In genomic region chr21:35051287-35051818, GRCh38 we compare ENCODE assay signal across 8 cellular contexts. TPM values are rescaled to one million over a fixed set of nuclear protein-coding genes. Genes with fewer than 3 reads are reported as not detected.
DNase-seq lines count a peak whose midpoint lies in the region; ATAC-seq, FAIRE-seq and TF ChIP-seq lines count a peak whose summit lies in the region.

No MANE protein-coding gene starts in this region.

- peak; percentile 21 for TF ChIP-seq CTCF in foreskin fibroblast (IDR thresholded peaks at IDR 0.05; ENCODE audit: low read depth, low read length)
- peak; percentile 15 to 42 (median 22) for TF ChIP-seq CTCF in pancreas (IDR thresholded peaks at IDR 0.05)
- TF ChIP-seq CTCF in tibial nerve (IDR thresholded peaks at IDR 0.05) = peak; percentile 18 to 62 (median 56)

- intact Hi-C loops in activated T-helper 1 cell treated with anti-CD3 and anti-CD28 coated beads, Interleukin-12 subunit alpha, Interleukin-12 subunit beta, Interleukin-2, Interleukin-4 antibody, amounts not matched to agents 30 ng/mL and 10 ng/mL and 1 ng/mL, durations not matched to agents 14 hours and 24 hours and 36 hours (cut with micrococcal nuclease) = loop anchor here (1.0 to 2.0 kb wide), 6 partner anchors 8 to 565 kb away; no protein-coding TSS in a partner anchor
- intact Hi-C loops in pancreas (cut with DNase I) = no loop called here

- FAIRE-seq in pancreas (lab: Jason Lieb, UNC) = no peak

- H3K9me3 Mint-ChIP-seq in activated T-helper 1 cell treated with anti-CD3 and anti-CD28 coated beads, Interleukin-12 subunit alpha, Interleukin-12 subunit beta, Interleukin-2, Interleukin-4 antibody, amounts not matched to agents 30 ng/mL and 10 ng/mL and 1 ng/mL, durations not matched to agents 14 hours and 24 hours and 36 hours = no peaks in the 10 kb centered on the region

- 16 to 25% methylated on average over 12 of the region's 12 CpGs for WGBS in pancreas, 2 donors
- WGBS in tibial nerve, 2 donors = 30 to 66% methylated on average over 9 to 11 of the region's 12 CpGs

- no peak for TF ChIP-seq POLR2A in tibial nerve (IDR thresholded peaks at IDR 0.05)

- H3K36me3 ChIP-seq in pancreas (no peaks in the 10 kb centered on the region), tibial nerve (no peaks in the 10 kb centered on the region)

- ATAC-seq in pancreas = peak; percentile 85 to 94 (median 90)
- ATAC-seq in HG02798 (IDR thresholded peaks at IDR 0.05; ENCODE audit: poor library complexity, unreplicated experiment) = no peak

- H3K4me1 ChIP-seq in pancreas = peaks cover 0 to 7% (median 0%) of the 10 kb centered on the region in 3 donors
- H3K4me1 ChIP-seq in tibial nerve = peaks cover 0 to 45% (median 21%) of the 10 kb centered on the region in 4 donors

- H3K4me3 Mint-ChIP-seq in activated T-helper 1 cell treated with anti-CD3 and anti-CD28 coated beads, Interleukin-12 subunit alpha, Interleukin-12 subunit beta, Interleukin-2, Interleukin-4 antibody, amounts not matched to agents 30 ng/mL and 10 ng/mL and 1 ng/mL, durations not matched to agents 14 hours and 24 hours and 36 hours = peak overlapping the region; percentile 93

- no peaks in the 10 kb centered on the region for H3K27me3 Mint-ChIP-seq in activated T-helper 1 cell treated with anti-CD3 and anti-CD28 coated beads, Interleukin-12 subunit alpha, Interleukin-12 subunit beta, Interleukin-2, Interleukin-4 antibody, amounts not matched to agents 30 ng/mL and 10 ng/mL and 1 ng/mL, durations not matched to agents 14 hours and 24 hours and 36 hours (ENCODE audit: insufficient read depth)

- H3K4me1 Mint-ChIP-seq in activated T-helper 1 cell treated with anti-CD3 and anti-CD28 coated beads, Interleukin-12 subunit alpha, Interleukin-12 subunit beta, Interleukin-2, Interleukin-4 antibody, amounts not matched to agents 30 ng/mL and 10 ng/mL and 1 ng/mL, durations not matched to agents 14 hours and 24 hours and 36 hours (ENCODE audit: low read depth) = peaks cover 52% of the 10 kb centered on the region

- H3K27me3 ChIP-seq in pancreas = no peaks in the 10 kb centered on the region
- no peaks in the 10 kb centered on the region for H3K27me3 ChIP-seq in tibial nerve

- H3K27ac ChIP-seq in pancreas (peak overlapping the region in 2 of 4 donors; percentile 32 to 39), tibial nerve (peak overlapping the region in 2 of 4 donors; percentile 32 to 75)

- H3K36me3 Mint-ChIP-seq in activated T-helper 1 cell treated with anti-CD3 and anti-CD28 coated beads, Interleukin-12 subunit alpha, Interleukin-12 subunit beta, Interleukin-2, Interleukin-4 antibody, amounts not matched to agents 30 ng/mL and 10 ng/mL and 1 ng/mL, durations not matched to agents 14 hours and 24 hours and 36 hours (ENCODE audit: low read depth) = peaks cover 12% of the 10 kb centered on the region

- peak in 1 of 2 donors; percentile 63 for TF ChIP-seq EP300 in tibial nerve (IDR thresholded peaks at IDR 0.05)

- no peak overlapping the region for H3K4me3 ChIP-seq in foreskin fibroblast (ENCODE audit: low read depth in 1 of 2, low read length in 2 of 2)
- H3K4me3 ChIP-seq in pancreas = no peak overlapping the region
- H3K4me3 ChIP-seq in tibial nerve = no peak overlapping the region

- H3K27ac Mint-ChIP-seq in activated T-helper 1 cell treated with anti-CD3 and anti-CD28 coated beads, Interleukin-12 subunit alpha, Interleukin-12 subunit beta, Interleukin-2, Interleukin-4 antibody, amounts not matched to agents 30 ng/mL and 10 ng/mL and 1 ng/mL, durations not matched to agents 14 hours and 24 hours and 36 hours = peak overlapping the region; percentile 83

- no peaks in the 10 kb centered on the region for H3K9me3 ChIP-seq in pancreas
- no peaks in the 10 kb centered on the region for H3K9me3 ChIP-seq in tibial nerve

- peak; percentile 90 for DNase-seq in AG20443 (ENCODE audit: low spot score)
- DNase-seq in HCEC 1CT = peak; percentile 82
- DNase-seq in OCI-M1 (lab: John Stamatoyannopoulos, UW) = peak; percentile 96
- peak; percentile 72 for DNase-seq in activated T-helper 1 cell treated with anti-CD3 and anti-CD28 coated beads, Interleukin-12 subunit alpha, Interleukin-12 subunit beta, Interleukin-2, Interleukin-4 antibody, amounts not matched to agents 30 ng/mL and 10 ng/mL and 1 ng/mL, durations not matched to agents 14 hours and 24 hours and 36 hours (ENCODE audit: low spot score)
- peak; percentile 41 to 50 for DNase-seq in foreskin fibroblast
- DNase-seq in pancreas = peak; percentile 74 to 90 (median 78)
- DNase-seq in tibial nerve (ENCODE audit: low spot score in 2 of 2) = peak; percentile 38 to 62

RNA-seq across cellular contexts. Expression of gene RUNX1, which starts 2.3 kb away (rescaled TPM):
- 112 and 116 TPM in 2 replicates for total RNA-seq in activated T-helper 1 cell treated with anti-CD3 and anti-CD28 coated beads, Interleukin-12 subunit alpha, Interleukin-12 subunit beta, Interleukin-2, Interleukin-4 antibody, amounts not matched to agents 30 ng/mL and 10 ng/mL and 1 ng/mL, durations not matched to agents 14 hours and 24 hours and 36 hours
- total RNA-seq in pancreas (10 to 100 TPM in 2 of 6 donors, 1 to 10 TPM in 4; 3.0 to 38.2 (median 5.5) TPM), tibial nerve (10 to 100 TPM; 23.6 to 36.9 (median 26.3) TPM)
- 1 to 10 TPM; 2.1 to 3.9 TPM for polyA plus RNA-seq in pancreas

Comparison
In these comparisons a context has a peak if more than half of its experiments do, and no peak if none do; other contexts are left out.
1. DNase-seq: peak in every context shown above with its lines; median percentile 96 in OCI-M1; 90 in AG20443; 82 in HCEC 1CT; 78 in pancreas; 72 in activated T-helper 1 cell treated with anti-CD3 and anti-CD28 coated beads, Interleukin-12 subunit alpha, Interleukin-12 subunit beta, Interleukin-2, Interleukin-4 antibody, amounts not matched to agents 30 ng/mL and 10 ng/mL and 1 ng/mL, durations not matched to agents 14 hours and 24 hours and 36 hours; 50 in tibial nerve; 46 in foreskin fibroblast.